Comparison of ENCODE assay signal across 8 cellular contexts in genomic region chr5:53779541-53779981, GRCh38.
DNase-seq lines count a peak whose midpoint lies in the region; ATAC-seq, FAIRE-seq and TF ChIP-seq lines count a peak whose summit lies in the region.

No MANE protein-coding gene starts in this region.

- TF ChIP-seq CTCF in lung (IDR thresholded peaks at IDR 0.05; ENCODE audit: control extremely low read depth, extremely low read depth) (no peak), suprapubic skin (IDR thresholded peaks at IDR 0.05) (no peak)

- H3K36me3 ChIP-seq in lung (ENCODE audit: control insufficient read depth in 2 of 2, insufficient read depth in 2 of 2, low read length in 2 of 2) (no peaks in the 10 kb centered on the region), suprapubic skin (no peaks in the 10 kb centered on the region)

- H3K9me3 Mint-ChIP-seq in T-helper 2 cell treated with Interferon-gamma antibody and Interleukin-4, amounts not matched to agents 5 μg/mL and 100 μg/mL, for 36 hours: no peaks in the 10 kb centered on the region

- H3K27me3 ChIP-seq in lung (ENCODE audit: control insufficient read depth, insufficient read depth) (no peaks in the 10 kb centered on the region), suprapubic skin (no peaks in the 10 kb centered on the region)

- peaks cover 5% of the 10 kb centered on the region for H3K27me3 Mint-ChIP-seq in T-helper 2 cell treated with Interferon-gamma antibody and Interleukin-4, amounts not matched to agents 5 μg/mL and 100 μg/mL, for 36 hours (ENCODE audit: low read depth)

- H3K27ac ChIP-seq in lung (ENCODE audit: low read depth in 1 of 2, low read length in 1 of 2): no peak overlapping the region
- no peak overlapping the region for H3K27ac ChIP-seq in suprapubic skin

- H3K4me1 ChIP-seq in lung (ENCODE audit: control insufficient read depth in 2 of 2, insufficient read depth in 2 of 2, low read length in 2 of 2) (no peaks in the 10 kb centered on the region), suprapubic skin (no peaks in the 10 kb centered on the region)

- no peak for TF ChIP-seq EP300 in suprapubic skin (IDR thresholded peaks at IDR 0.05)

- H3K4me1 Mint-ChIP-seq in T-helper 2 cell treated with Interferon-gamma antibody and Interleukin-4, amounts not matched to agents 5 μg/mL and 100 μg/mL, for 36 hours (ENCODE audit: low read depth): peaks cover 20% of the 10 kb centered on the region

- 26 to 37% methylated on average over 4 of the region's 4 CpGs for WGBS in lung, 2 donors
- 29% methylated on average over 3 of the region's 4 CpGs for WGBS in suprapubic skin

- ATAC-seq in GM18517 (IDR thresholded peaks at IDR 0.05; ENCODE audit: unreplicated experiment) (peak; percentile 59), HG02610 (IDR thresholded peaks at IDR 0.05; ENCODE audit: unreplicated experiment) (peak; percentile 59), lung (ENCODE audit: insufficient read depth, low FRiP score) (peak; percentile 11), GM19328 (IDR thresholded peaks at IDR 0.05; ENCODE audit: unreplicated experiment) (no peak)

- FAIRE-seq in frontal cortex (lab: Jason Lieb, UNC): no peak

- H3K4me3 Mint-ChIP-seq in T-helper 2 cell treated with Interferon-gamma antibody and Interleukin-4, amounts not matched to agents 5 μg/mL and 100 μg/mL, for 36 hours: no peak overlapping the region

- no peak for TF ChIP-seq POLR2A in suprapubic skin (IDR thresholded peaks at IDR 0.05)

- H3K9me3 ChIP-seq in lung (ENCODE audit: control insufficient read depth in 2 of 2, insufficient read depth in 1 of 2, low read length in 1 of 2) (no peaks in the 10 kb centered on the region), suprapubic skin (no peaks in the 10 kb centered on the region)

- H3K27ac Mint-ChIP-seq in T-helper 2 cell treated with Interferon-gamma antibody and Interleukin-4, amounts not matched to agents 5 μg/mL and 100 μg/mL, for 36 hours: peak overlapping the region; percentile 49

- H3K36me3 Mint-ChIP-seq in T-helper 2 cell treated with Interferon-gamma antibody and Interleukin-4, amounts not matched to agents 5 μg/mL and 100 μg/mL, for 36 hours (ENCODE audit: low read depth): no peaks in the 10 kb centered on the region

- H3K4me3 ChIP-seq in lung (no peak overlapping the region), suprapubic skin (no peak overlapping the region)

- peak; percentile 4 for DNase-seq in T-helper 2 cell treated with Interferon-gamma antibody and Interleukin-4, amounts not matched to agents 5 μg/mL and 100 μg/mL, for 36 hours (ENCODE audit: low spot score)
- no peak for DNase-seq in lung (ENCODE audit: low spot score)
- no peak for DNase-seq in suprapubic skin (ENCODE audit: low spot score in 2 of 2)
- DNase-seq in frontal cortex (ENCODE audit: low spot score in 2 of 2): no peak
- no peak for DNase-seq in HuH-7.5 (ENCODE audit: low spot score)
